In the genomic region with DNA sequence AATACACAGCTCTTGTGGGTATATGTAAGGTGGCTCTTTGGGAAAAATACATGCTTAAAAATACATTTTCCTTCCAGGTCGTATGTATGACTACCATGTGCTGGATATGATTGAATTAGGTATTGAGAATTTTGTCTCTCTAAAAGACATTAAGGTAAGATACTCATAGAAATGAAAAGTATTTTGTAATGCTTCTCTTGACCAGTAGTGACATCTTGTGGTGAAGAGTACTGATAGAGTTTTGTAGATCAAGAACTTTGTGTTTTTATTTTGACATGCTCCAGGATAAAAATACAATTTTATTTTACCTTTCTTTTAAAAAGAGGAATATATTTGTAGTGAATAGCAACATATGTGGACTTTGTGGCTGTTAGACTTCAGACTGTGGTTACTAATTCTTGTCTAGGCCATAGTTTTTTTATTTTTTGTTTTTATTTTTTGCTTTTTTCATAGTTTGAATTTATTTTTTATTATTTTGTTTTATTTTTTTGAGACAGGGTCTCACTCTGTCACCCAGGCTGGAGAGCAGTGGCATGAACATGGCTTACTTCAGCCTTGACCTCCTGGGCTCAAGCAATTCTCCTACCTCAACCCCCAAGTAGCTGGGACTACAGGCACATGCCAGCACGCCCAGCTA, we compare ENCODE assay signal across 8 cellular contexts. TPM values are rescaled to one million over a fixed set of nuclear protein-coding genes. Genes with fewer than 3 reads are reported as not detected.
A peak's percentile ranks its signal among the peaks of the same experiment; 100 is the strongest.
DNase-seq lines count a peak whose midpoint lies in the region; ATAC-seq and TF ChIP-seq lines count a peak whose summit lies in the region.

No MANE protein-coding gene starts in this region.

- H3K9me3 ChIP-seq in GM23248 (ENCODE audit: low read depth), result no peaks in the 10 kb centered on the region

- H3K4me1 ChIP-seq in GM23248 (ENCODE audit: insufficient read depth), result no peaks in the 10 kb centered on the region

- WGBS in GM23248 (ENCODE audit: low coverage in 1 of 2, low lambda C conversion rate in 2 of 2, missing lambda C conversion rate in 2 of 2), 2 experiments, result 57 to 58% methylated on average over 2 of the region's 2 CpGs

- DNase-seq in AG10803 (ENCODE audit: low read depth), result peak; percentile 33
- DNase-seq in GM23248, result peak; percentile 52
- peak; percentile 28 for DNase-seq in kidney tubule cell (ENCODE audit: low spot score)
- DNase-seq in GOT3 (lab: John Stamatoyannopoulos, UW), result no peak
- DNase-seq in NCI-H1417 treated with DMSO at 0.1 percent for 48 hours (lab: John Stamatoyannopoulos, UW), result no peak
- DNase-seq in activated CD8-positive, alpha-beta memory T cell treated with anti-CD3 and anti-CD28 coated beads, Interleukin-2, amount 10 ng/mL, durations not matched to agents 7 days and 5 days, result no peak

- no peak overlapping the region for H2AFZ ChIP-seq in GM23248

- CTCF ChIA-PET in activated CD8-positive, alpha-beta memory T cell treated with anti-CD3 and anti-CD28 coated beads, Interleukin-2, amount 10 ng/mL, durations not matched to agents 7 days and 5 days (lab: Charles Lee), result interaction anchor here (0.6 to 1.4 kb wide), 7 partner anchors 11 to 470 kb away, joined by 3 to 4 read pairs (median 3); partner anchors contain the start of gene RPF2

- peaks cover 4% of the 10 kb centered on the region; the same call in 1 of the 2 replicates for H3K79me2 ChIP-seq in GM23248 (ENCODE audit: insufficient read depth)

- in situ Hi-C loops in GM23248 (cut with MboI), result no loop called here

- no peaks in the 10 kb centered on the region for H3K9me2 ChIP-seq in GM23248 (ENCODE audit: insufficient read depth)

- no peaks in the 10 kb centered on the region for H3F3A ChIP-seq in GM23248 (ENCODE audit: insufficient read depth)

- no peak for ATAC-seq in activated CD8-positive, alpha-beta memory T cell treated with anti-CD3 and anti-CD28 coated beads, Interleukin-2, amount 10 ng/mL, durations not matched to agents 7 days and 5 days
- ATAC-seq in HG03139 (IDR thresholded peaks at IDR 0.05; ENCODE audit: unreplicated experiment), result no peak

- H3K4me3 ChIP-seq in AG10803 (ENCODE audit: low read length), result no peak overlapping the region
- no peak overlapping the region for H3K4me3 ChIP-seq in GM23248

- peaks cover 8% of the 10 kb centered on the region for H3K4me1 Mint-ChIP-seq in activated CD8-positive, alpha-beta memory T cell treated with anti-CD3 and anti-CD28 coated beads, Interleukin-2, amount 10 ng/mL, durations not matched to agents 7 days and 5 days

- no peak overlapping the region for H3K27ac ChIP-seq in GM23248
- H3K27ac ChIP-seq in VCaP, result peak overlapping the region; percentile 61

- H3K36me3 Mint-ChIP-seq in activated CD8-positive, alpha-beta memory T cell treated with anti-CD3 and anti-CD28 coated beads, Interleukin-2, amount 10 ng/mL, durations not matched to agents 7 days and 5 days, result peaks cover 43% of the 10 kb centered on the region

- H3K4me2 ChIP-seq in GM23248 (ENCODE audit: unreplicated experiment), result no peak overlapping the region

- no peaks in the 10 kb centered on the region for H3K27me3 Mint-ChIP-seq in activated CD8-positive, alpha-beta memory T cell treated with anti-CD3 and anti-CD28 coated beads, Interleukin-2, amount 10 ng/mL, durations not matched to agents 7 days and 5 days

- TF ChIP-seq CTCF in AG10803 (conservative IDR thresholded peaks at IDR 0.05; ENCODE audit: low read length) (peak; percentile 55), VCaP (conservative IDR thresholded peaks at IDR 0.05) (peak; percentile 72)

- H3K9me3 Mint-ChIP-seq in activated CD8-positive, alpha-beta memory T cell treated with anti-CD3 and anti-CD28 coated beads, Interleukin-2, amount 10 ng/mL, durations not matched to agents 7 days and 5 days (ENCODE audit: low read depth), result no peaks in the 10 kb centered on the region

- peaks cover 20% of the 10 kb centered on the region; the same call in 1 of the 2 replicates for H3K36me3 ChIP-seq in GM23248 (ENCODE audit: low read depth)

- no peak overlapping the region for H3K9ac ChIP-seq in GM23248

- no peak overlapping the region for H3K4me3 Mint-ChIP-seq in activated CD8-positive, alpha-beta memory T cell treated with anti-CD3 and anti-CD28 coated beads, Interleukin-2, amount 10 ng/mL, durations not matched to agents 7 days and 5 days

- no peak overlapping the region for H3K27ac Mint-ChIP-seq in activated CD8-positive, alpha-beta memory T cell treated with anti-CD3 and anti-CD28 coated beads, Interleukin-2, amount 10 ng/mL, durations not matched to agents 7 days and 5 days

- no peaks in the 10 kb centered on the region for H3K27me3 ChIP-seq in GM23248 (replicated peaks; ENCODE audit: insufficient read depth)

- no peaks in the 10 kb centered on the region for H4K20me1 ChIP-seq in GM23248 (ENCODE audit: insufficient read depth)

RNA-seq across cellular contexts. Expression of gene RPF2, which starts 17.9 kb away (rescaled TPM):
- total RNA-seq in GM23248 (2014; rRNA removed; shearing (Covaris generic)), result 34.5 and 46.0 TPM in 2 replicates
- polyA plus RNA-seq in GM23248 (2016; fragmentation: Nextera tagmentation; extraction: Ambion mirVana), result 43.2 and 46.4 TPM in 2 replicates
- 10 to 100 TPM; 26.4 to 32.6 TPM for total RNA-seq in activated CD8-positive, alpha-beta memory T cell treated with anti-CD3 and anti-CD28 coated beads, Interleukin-2, amount 10 ng/mL, durations not matched to agents 7 days and 5 days

RNA-seq across cellular contexts. Expression of gene GTF3C6, which starts 41.2 kb away (rescaled TPM):
- 41.5 and 46.6 TPM in 2 replicates for total RNA-seq in GM23248 (2014; rRNA removed; shearing (Covaris generic))
- polyA plus RNA-seq in GM23248 (2016; fragmentation: Nextera tagmentation; extraction: Ambion mirVana), result 121 and 131 TPM in 2 replicates
- 100 to 1,000 TPM in 1 of 2 experiments, 10 to 100 TPM in 1; 84.6 to 123 TPM for total RNA-seq in activated CD8-positive, alpha-beta memory T cell treated with anti-CD3 and anti-CD28 coated beads, Interleukin-2, amount 10 ng/mL, durations not matched to agents 7 days and 5 days

Comparison
In these comparisons a context has a peak if more than half of its experiments do, and no peak if none do; other contexts are left out.
1. DNase-seq: peak in AG10803 (single experiment), GM23248 (single experiment) and kidney tubule cell (single experiment); none in GOT3 (single experiment), NCI-H1417 treated with DMSO at 0.1 percent for 48 hours (single experiment) and activated CD8-positive, alpha-beta memory T cell treated with anti-CD3 and anti-CD28 coated beads, Interleukin-2, amount 10 ng/mL, durations not matched to agents 7 days and 5 days (single experiment).